Comparison of ENCODE assay signal across 9 cellular contexts in genomic region chr9:85900504-85901201, GRCh38. TPM values are rescaled to one million over a fixed set of nuclear protein-coding genes. Genes with fewer than 3 reads are reported as not detected.
DNase-seq lines count a peak whose midpoint lies in the region; ATAC-seq, FAIRE-seq and TF ChIP-seq lines count a peak whose summit lies in the region.
"Had no signal": no experiment of that assay in that cellular context is flagged by ENCODE, and none has a peak within 500 bp of the region (broad histone marks: within the 10 kb centered on the region; RNA-seq: fewer than 3 reads in every experiment).

No MANE protein-coding gene starts in this region.

- H3K9me3 Mint-ChIP-seq in CD4-positive, alpha-beta memory T cell = no peaks in the 10 kb centered on the region

- H3K36me3 Mint-ChIP-seq in CD4-positive, alpha-beta memory T cell = no peaks in the 10 kb centered on the region

- no peaks in the 10 kb centered on the region for H3K27me3 ChIP-seq in CD4-positive, alpha-beta memory T cell (ENCODE audit: insufficient read depth, low read length)
- H3K27me3 ChIP-seq in H7 (ENCODE audit: control insufficient read depth, insufficient read depth, low read length) (no peaks in the 10 kb centered on the region), GM12878 (replicated peaks in 1 of 2; ENCODE audit: control insufficient read depth in 2 of 2, insufficient read depth in 2 of 2, low read length in 1 of 2) (no peaks in the 10 kb centered on the region), lung (ENCODE audit: control insufficient read depth, insufficient read depth) (no peaks in the 10 kb centered on the region)

- WGBS in GM12878 (ENCODE audit: insufficient coverage, insufficient replicate concordance, low lambda C conversion rate, missing lambda C conversion rate) = 49% methylated on average over 9 of the region's 9 CpGs
- 50 to 56% methylated on average over 9 of the region's 9 CpGs for WGBS in lung, 2 donors

- no peak overlapping the region for H3K4me3 Mint-ChIP-seq in CD4-positive, alpha-beta memory T cell
- H3K4me3 Mint-ChIP-seq: naive B cell had no signal

- POLR2A ChIA-PET in CD4-positive, alpha-beta memory T cell (lab: Charles Lee; ENCODE audit: partially characterized antibody) = no interaction called here
- POLR2A ChIA-PET in GM12878 (lab: Charles Lee) = no interaction called here

- no peak overlapping the region for H2AFZ ChIP-seq in GM12878 (ENCODE audit: control insufficient read depth, low read depth, low read length)

- peaks cover 0 to 3% (median under 1%) of the 10 kb centered on the region in 4 donors for H3K4me1 Mint-ChIP-seq in CD4-positive, alpha-beta memory T cell

- no TSS peak for BruUV-seq in GM12878 (replicated peaks; lab: Mats Ljungman, UMichigan)

- TF ChIP-seq RAD21 in GM12878 (IDR thresholded peaks at IDR 0.05; ENCODE audit: insufficient read depth, low read depth, low read length) = peak; percentile 47

- no peak for FAIRE-seq in GM12878 (lab: Jason Lieb, UNC)

- CTCF ChIA-PET in CD4-positive, alpha-beta memory T cell (lab: Charles Lee; ENCODE audit: partially characterized antibody) = no interaction called here
- CTCF ChIA-PET in GM12878 (lab: Yijun Ruan, JAX) = interaction anchor here (0.6 to 2.1 kb wide), 8 partner anchors 9 to 202 kb away, joined by 3 to 13 read pairs (median 4); partner anchors contain the start of gene NAA35

- ATAC-seq in GM12878 = peak; percentile 79
- no peak for ATAC-seq in lung (ENCODE audit: insufficient read depth, low FRiP score)
- ATAC-seq in HG02588 (IDR thresholded peaks at IDR 0.05; ENCODE audit: unreplicated experiment) = no peak

- no peaks in the 10 kb centered on the region for H3K79me2 ChIP-seq in GM12878 (ENCODE audit: control insufficient read depth, insufficient read depth, low read length)

- H3K36me3 ChIP-seq in CD4-positive, alpha-beta memory T cell (ENCODE audit: insufficient read depth, low read length) = no peaks in the 10 kb centered on the region
- H3K36me3 ChIP-seq in H7 (replicated peaks; ENCODE audit: control insufficient read depth, insufficient read depth, low read length) (no peaks in the 10 kb centered on the region), GM12878 (ENCODE audit: control insufficient read depth in 2 of 2, insufficient read depth in 2 of 2, low read length in 1 of 2) (no peaks in the 10 kb centered on the region), lung (ENCODE audit: control insufficient read depth in 2 of 2, insufficient read depth in 2 of 2, low read length in 2 of 2) (no peaks in the 10 kb centered on the region)

- TF ChIP-seq POLR2A in GM12878 (IDR thresholded peaks at IDR 0.05; ENCODE audit: low read depth, low read length) = no peak

- no peak overlapping the region for H3K9ac ChIP-seq in GM12878 (ENCODE audit: control insufficient read depth, insufficient read depth, low read length)

- H3K27ac Mint-ChIP-seq in CD4-positive, alpha-beta memory T cell = no peak overlapping the region
- H3K27ac Mint-ChIP-seq: naive B cell had no signal

- H4K20me1 ChIP-seq in GM12878 (ENCODE audit: control insufficient read depth, insufficient read depth) = no peaks in the 10 kb centered on the region

- no peak for TF ChIP-seq EP300 in GM12878 (IDR thresholded peaks at IDR 0.05; ENCODE audit: borderline replicate concordance in 1 of 2, control insufficient read depth in 1 of 2, low read depth in 2 of 2, low read length in 2 of 2)

- H3K4me1 ChIP-seq in CD4-positive, alpha-beta memory T cell (ENCODE audit: insufficient read depth, low read length) = no peaks in the 10 kb centered on the region
- no peaks in the 10 kb centered on the region for H3K4me1 ChIP-seq in GM12878 (ENCODE audit: control insufficient read depth, insufficient read depth, low read length)
- H3K4me1 ChIP-seq in lung (ENCODE audit: control insufficient read depth in 2 of 2, insufficient read depth in 2 of 2, low read length in 2 of 2) = no peaks in the 10 kb centered on the region

- H3K4me3 ChIP-seq in CD4-positive, alpha-beta memory T cell (ENCODE audit: low read length in 2 of 2) = no peak overlapping the region
- H3K4me3 ChIP-seq in H7 (ENCODE audit: insufficient read depth, low read depth, low read length) = no peak overlapping the region
- no peak overlapping the region for H3K4me3 ChIP-seq in GM12878
- no peak overlapping the region for H3K4me3 ChIP-seq in lung

- in situ Hi-C loops in GM12878 (cut with MboI) = no loop called here

- H3K27me3 Mint-ChIP-seq in CD4-positive, alpha-beta memory T cell = peaks cover 0 to 2% of the 10 kb centered on the region in 2 donors

- no peak overlapping the region for H3K27ac ChIP-seq in CD4-positive, alpha-beta memory T cell (ENCODE audit: low read depth, low read length)
- no peak overlapping the region for H3K27ac ChIP-seq in GM12878 (ENCODE audit: control insufficient read depth, insufficient read depth)
- H3K27ac ChIP-seq in lung (ENCODE audit: low read depth in 1 of 2, low read length in 1 of 2) = no peak overlapping the region

- no peaks in the 10 kb centered on the region for H3K9me3 ChIP-seq in CD4-positive, alpha-beta memory T cell (ENCODE audit: control insufficient read depth in 1 of 2, low read length in 2 of 2)
- H3K9me3 ChIP-seq in GM12878 (replicated peaks; ENCODE audit: control insufficient read depth, insufficient read depth, low read length) = no peaks in the 10 kb centered on the region
- no peaks in the 10 kb centered on the region for H3K9me3 ChIP-seq in lung (ENCODE audit: control insufficient read depth in 2 of 2, insufficient read depth in 1 of 2, low read length in 1 of 2)

- RAD21 ChIA-PET in GM12878 (lab: Charles Lee; ENCODE audit: unreplicated experiment) = no interaction called here

- TF ChIP-seq CTCF in GM12878 (IDR thresholded peaks at IDR 0.05 in 2 of 3, conservative IDR thresholded peaks at IDR 0.05 in 1 of 3; ENCODE audit: control insufficient read depth in 2 of 3, extremely low read depth in 1 of 3, insufficient read depth in 1 of 3, low read depth in 3 of 3, low read length in 3 of 3) (peak; percentile 52 to 77 (median 64)), lung (IDR thresholded peaks at IDR 0.05; ENCODE audit: control extremely low read depth, extremely low read depth) (peak; percentile 12)

- SMC1A ChIA-PET in GM12878 (lab: Charles Lee; ENCODE audit: uncharacterized antibody, unreplicated experiment) = interaction anchor here (0.9 kb wide), 2 partner anchors 9 to 65 kb away, joined by 3 to 4 read pairs; no protein-coding TSS in a partner anchor

- H3K4me2 ChIP-seq in GM12878 (ENCODE audit: control insufficient read depth, insufficient read depth) = no peak overlapping the region

- peak in 4 of 5 donors; percentile 1 to 19 (median 14) for DNase-seq in CD4-positive, alpha-beta memory T cell
- DNase-seq in H7 (peak; percentile 59), RKO (ENCODE audit: low spot score) (peak; percentile 54), GM12878 (ENCODE audit: low read depth, low spot score) (no peak), lung (ENCODE audit: low spot score) (no peak), NCI-H128 (lab: John Stamatoyannopoulos, UW; ENCODE audit: unreplicated experiment) (no peak), ureter (ENCODE audit: low spot score) (no peak)
- DNase-seq: naive B cell had no signal

- intact Hi-C loops in CD4-positive, alpha-beta memory T cell (cut with micrococcal nuclease) = loop anchor here (10.0 kb wide), 1 partner anchor 1506 kb away; no protein-coding TSS in a partner anchor
- intact Hi-C loops in GM12878 (cut with micrococcal nuclease; ENCODE audit: unreplicated experiment) = loop anchor here (10.0 kb wide), 1 partner anchor 76 kb away; no protein-coding TSS in a partner anchor

TF ChIP-seq in GM12878, 131 proteins besides CTCF, POLR2A, EP300 and RAD21:
- no peak for TF ChIP-seq DPF2 (IDR thresholded peaks at IDR 0.05)
- TF ChIP-seq SMC3 (IDR thresholded peaks at IDR 0.05; ENCODE audit: borderline replicate concordance, low read length) = peak; percentile 36; the same call in 1 of the 2 replicates

RNA-seq across cellular contexts. Expression of gene NAA35, which starts 40.3 kb away (rescaled TPM):
- total RNA-seq in CD4-positive, alpha-beta memory T cell = 10 to 100 TPM; 24.8 to 27.8 TPM
- 10 to 100 TPM; 14.7 to 15.7 TPM for polyA plus RNA-seq in CD4-positive, alpha-beta memory T cell
- total RNA-seq in H7 (2014; rRNA removed; shearing (Covaris generic)) = 39.1 and 49.3 TPM in 2 replicates
- total RNA-seq in GM12878 (2013; cell fraction: nucleolus; rRNA removed) = 43.9 and 50.7 TPM in 2 replicates
- total RNA-seq in GM12878 (2014; rRNA removed) (15.5 and 18.7 TPM in 2 replicates), GM12878 (2014; rRNA removed; fragmentation: Illumina TruSeq; extraction: Trizol) (28.1 TPM in 2 replicates), GM12878 (2021) (24.4 and 25.7 TPM in 2 replicates), lung (10 to 100 TPM; 21.8 to 33.9 TPM), ureter (30.3 TPM)
- 10.0 TPM for polyA plus RNA-seq in GM12878 (2011; ENCODE audit: low read depth)
- polyA plus RNA-seq in GM12878 (2011; rRNA removed) (38.0 and 48.2 TPM in 2 replicates), GM12878 (2014; fragmentation: Illumina TruSeq; extraction: Trizol) (30.7 and 37.4 TPM in 2 replicates), GM12878 (2014; fragmentation: Nextera tagmentation; extraction: Ambion mirVana) (10 to 100 TPM; 18.9 to 23.4 TPM), GM12878 (2014; rRNA removed) (16.9 and 17.3 TPM in 2 replicates), GM12878 (2016; fragmentation: Nextera tagmentation; extraction: Ambion mirVana) (10 to 100 TPM; 30.5 to 37.1 TPM), lung (10 to 100 TPM in 1 of 2 donors, 1 to 10 TPM in 1; 6.8 to 10.7 TPM)
- 15.2 and 15.8 TPM in 2 replicates for polyA plus RNA-seq in GM12878 (2011; cell fraction: cytosol; rRNA removed)
- polyA plus RNA-seq in GM12878 (2011; cell fraction: nucleus; rRNA removed) = 25.9 and 26.3 TPM in 2 replicates
- 16.2 and 18.0 TPM in 2 replicates for polyA plus RNA-seq in GM12878 (2012)
- polyA minus RNA-seq in GM12878 (2011; rRNA and poly(A)+ RNA removed) = 16.2 and 24.1 TPM in 2 replicates
- 7.1 and 7.2 TPM in 2 replicates for polyA minus RNA-seq in GM12878 (2011; cell fraction: cytosol; rRNA and poly(A)+ RNA removed)
- 10.4 and 14.0 TPM in 2 replicates for polyA minus RNA-seq in GM12878 (2011; cell fraction: nucleus; rRNA and poly(A)+ RNA removed)

Comparison
In these comparisons a context has a peak if more than half of its experiments do, and no peak if none do; other contexts are left out.
1. DNase-seq: peak in CD4-positive, alpha-beta memory T cell (4 of 5), H7 (single experiment) and RKO (single experiment); none in GM12878 (single experiment), lung (single experiment), NCI-H128 (single experiment) and ureter (single experiment).